In the genomic region with DNA sequence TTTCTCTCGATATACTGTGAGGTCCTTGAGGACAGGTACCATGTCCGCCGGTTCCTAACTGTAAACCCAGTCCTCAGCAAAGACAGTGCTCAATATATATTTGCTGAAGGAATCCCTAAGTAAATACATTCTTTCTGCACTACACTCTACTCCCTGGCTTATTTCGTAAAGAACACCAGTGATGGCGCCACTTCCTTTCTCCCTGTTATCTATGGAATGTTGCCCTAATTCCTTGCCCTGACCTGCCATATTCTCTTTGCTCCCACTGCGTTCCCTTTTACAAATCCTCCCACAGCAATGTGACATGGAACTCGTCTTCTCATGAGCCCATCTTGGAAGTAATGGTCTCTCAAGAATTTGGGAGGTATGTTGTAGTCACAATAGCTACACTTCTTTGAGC, we compare ENCODE assay signal across 8 cellular contexts.
"Had no signal": no experiment of that assay in that cellular context is flagged by ENCODE, and none has a peak within 500 bp of the region (broad histone marks: within the 10 kb centered on the region; RNA-seq: fewer than 3 reads in every experiment).

No MANE protein-coding gene starts in this region.

- H3K27me3 Mint-ChIP-seq: IgD-negative memory B cell had no signal

- H3K4me3 ChIP-seq: K562 had no signal

- H3K4me1 Mint-ChIP-seq: IgD-negative memory B cell had no signal

- H3K36me3 Mint-ChIP-seq: IgD-negative memory B cell had no signal

- H3K4me3 Mint-ChIP-seq: IgD-negative memory B cell had no signal

- H3K4me2 ChIP-seq: KMS-11 had no signal

- DNase-seq: IMR-90, KBM-7, KG1 had no signal

- H3K27ac ChIP-seq: HL-60, KMS-11 had no signal

- ATAC-seq: HepG2, K562 had no signal

- H3K27ac Mint-ChIP-seq: IgD-negative memory B cell had no signal
